ENCODE assay signal across 8 cellular contexts in the genomic region with DNA sequence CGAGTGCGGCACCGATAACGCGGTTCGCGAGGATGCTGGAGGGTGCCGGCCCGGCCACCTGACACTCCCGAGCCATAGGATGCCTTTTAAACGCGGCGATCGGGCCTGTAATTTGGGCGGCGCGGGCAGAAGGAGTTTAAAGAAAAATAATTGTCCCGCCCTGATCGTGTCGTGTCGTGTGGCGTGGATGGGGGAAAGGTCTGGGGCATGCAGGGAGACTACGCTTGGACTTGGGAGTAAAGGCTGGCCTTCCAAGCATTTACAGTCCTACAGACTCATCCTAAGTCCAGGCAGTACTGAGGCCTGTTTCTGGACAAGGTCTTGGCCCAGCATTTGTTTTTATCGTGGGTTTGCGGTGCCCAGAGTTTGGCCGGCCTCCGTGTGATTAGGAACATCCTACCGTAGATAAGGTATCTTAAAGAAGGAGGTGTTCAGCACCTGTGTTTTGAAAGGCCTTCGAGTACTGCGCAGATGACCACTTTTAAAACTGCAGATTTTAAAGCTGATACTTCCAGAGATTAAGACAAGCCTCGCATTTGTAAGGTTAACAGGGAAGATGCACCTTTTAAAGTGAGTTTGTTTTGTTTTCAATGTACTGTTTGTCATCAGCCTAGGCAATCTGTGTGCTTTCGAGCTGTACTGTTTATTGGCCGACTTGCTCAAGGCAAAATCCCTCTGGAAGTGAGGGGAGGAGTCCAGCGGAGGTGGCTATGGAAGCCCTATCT. TPM values are rescaled to one million over a fixed set of nuclear protein-coding genes. Genes with fewer than 3 reads are reported as not detected.
DNase-seq lines count a peak whose midpoint lies in the region; ATAC-seq and TF ChIP-seq lines count a peak whose summit lies in the region.

No MANE protein-coding gene starts in this region.

- no peak overlapping the region for H3K27ac ChIP-seq in CD4-positive, alpha-beta T cell (ENCODE audit: low read depth, low read length)
- peak overlapping the region; percentile 94 for H3K27ac ChIP-seq in psoas muscle

- no peaks in the 10 kb centered on the region for H3K9me3 Mint-ChIP-seq in CD4-positive, alpha-beta T cell
- no peaks in the 10 kb centered on the region for H3K9me3 Mint-ChIP-seq in activated naive CD8-positive, alpha-beta T cell treated with anti-CD3 and anti-CD28 coated beads, Interleukin-2, amount 50 U/mL, for 24 hours

- CTCF ChIA-PET in CD4-positive, alpha-beta T cell (lab: Charles Lee), result interaction anchor here (3.7 to 4.2 kb wide), 2 partner anchors 38 kb away, joined by 31 to 44 read pairs; no protein-coding TSS in a partner anchor

- ATAC-seq in CD4-positive, alpha-beta T cell (ENCODE audit: poor library complexity), result no peak
- no peak for ATAC-seq in activated naive CD8-positive, alpha-beta T cell treated with anti-CD3 and anti-CD28 coated beads, Interleukin-2, amount 50 U/mL, for 24 hours
- ATAC-seq in left cardiac atrium, result peak; percentile 38 to 45
- peak in 2 of 4 donors; percentile 26 to 36 for ATAC-seq in psoas muscle
- no peak for ATAC-seq in HG03139 (IDR thresholded peaks at IDR 0.05; ENCODE audit: unreplicated experiment)

- intact Hi-C loops in CD4-positive, alpha-beta T cell (cut with DNase I, micrococcal nuclease), result loop anchor here in 1 of 2 experiments (2.0 to 5.0 kb wide), 4 partner anchors 38 to 188 kb away; partner anchors contain the start of gene ZNF143
- intact Hi-C loops in left cardiac atrium (cut with DNase I) (no loop called here), psoas muscle (cut with DNase I) (loop anchor here (2.0 to 5.0 kb wide), 2 partner anchors 37 to 38 kb away; no protein-coding TSS in a partner anchor)

- peaks cover 35% of the 10 kb centered on the region for H3K4me1 Mint-ChIP-seq in CD4-positive, alpha-beta T cell (ENCODE audit: low read depth)
- peaks cover 40% of the 10 kb centered on the region for H3K4me1 Mint-ChIP-seq in activated naive CD8-positive, alpha-beta T cell treated with anti-CD3 and anti-CD28 coated beads, Interleukin-2, amount 50 U/mL, for 24 hours

- peaks cover 52% of the 10 kb centered on the region for H3K36me3 ChIP-seq in HAP-1 (replicated peaks)
- H3K36me3 ChIP-seq in psoas muscle (ENCODE audit: insufficient read depth in 1 of 2, low read depth in 1 of 2), result peaks cover 2 to 29% of the 10 kb centered on the region in 2 donors

- H3K4me3 ChIP-seq in HAP-1 (peak overlapping the region; percentile 79), psoas muscle (peak overlapping the region; percentile 78)

- 1% methylated on average over 34 of the region's 34 CpGs for WGBS in psoas muscle, 3 donors

- peaks cover 15% of the 10 kb centered on the region for H3K27me3 Mint-ChIP-seq in CD4-positive, alpha-beta T cell
- H3K27me3 Mint-ChIP-seq in activated naive CD8-positive, alpha-beta T cell treated with anti-CD3 and anti-CD28 coated beads, Interleukin-2, amount 50 U/mL, for 24 hours, result no peaks in the 10 kb centered on the region

- H3K4me1 ChIP-seq in HAP-1 (peaks cover 54% of the 10 kb centered on the region), psoas muscle (peaks cover 2% of the 10 kb centered on the region)

- no peaks in the 10 kb centered on the region for H3K27me3 ChIP-seq in CD4-positive, alpha-beta T cell (ENCODE audit: control insufficient read depth, insufficient read depth, low read length)
- no peaks in the 10 kb centered on the region for H3K27me3 ChIP-seq in HAP-1 (ENCODE audit: low read depth)
- H3K27me3 ChIP-seq in psoas muscle (ENCODE audit: insufficient read depth in 3 of 3, low read length in 2 of 3), result peaks cover 0 to 4% (median 0%) of the 10 kb centered on the region in 3 donors

- in situ Hi-C loops in HAP-1 (cut with MboI; ENCODE audit: low sequenced_read_pairs), result loop anchor here (25.0 kb wide), 1 partner anchor 138 kb away; no protein-coding TSS in a partner anchor

- H3K9me3 ChIP-seq in CD4-positive, alpha-beta T cell (ENCODE audit: control insufficient read depth, low read length), result no peaks in the 10 kb centered on the region
- H3K9me3 ChIP-seq in HAP-1, result no peaks in the 10 kb centered on the region
- H3K9me3 ChIP-seq in psoas muscle, result no peaks in the 10 kb centered on the region

- peak overlapping the region; percentile 90 for H3K4me3 Mint-ChIP-seq in CD4-positive, alpha-beta T cell
- H3K4me3 Mint-ChIP-seq in activated naive CD8-positive, alpha-beta T cell treated with anti-CD3 and anti-CD28 coated beads, Interleukin-2, amount 50 U/mL, for 24 hours, result peak overlapping the region; percentile 94

- H3K36me3 Mint-ChIP-seq in CD4-positive, alpha-beta T cell (ENCODE audit: low read depth), result no peaks in the 10 kb centered on the region
- peaks cover 51% of the 10 kb centered on the region for H3K36me3 Mint-ChIP-seq in activated naive CD8-positive, alpha-beta T cell treated with anti-CD3 and anti-CD28 coated beads, Interleukin-2, amount 50 U/mL, for 24 hours (ENCODE audit: low read depth)

- POLR2A ChIA-PET in CD4-positive, alpha-beta T cell (lab: Charles Lee), result interaction anchor here (1.3 to 5.4 kb wide), 6 partner anchors 26 to 611 kb away, joined by 4 to 49 read pairs (median 12); partner anchors contain the start of gene ZNF143

- no peak for TF ChIP-seq CTCF in CD4-positive, alpha-beta T cell (IDR thresholded peaks at IDR 0.05)
- TF ChIP-seq CTCF in psoas muscle (IDR thresholded peaks at IDR 0.05), result no peak

- H3K27ac Mint-ChIP-seq in CD4-positive, alpha-beta T cell, result peak overlapping the region; percentile 64
- peak overlapping the region; percentile 81 for H3K27ac Mint-ChIP-seq in activated naive CD8-positive, alpha-beta T cell treated with anti-CD3 and anti-CD28 coated beads, Interleukin-2, amount 50 U/mL, for 24 hours

- peak in 3 of 10 experiments; percentile 2 to 9 (median 4) for DNase-seq in CD4-positive, alpha-beta T cell
- peak; percentile 88 to 92 for DNase-seq in HAP-1 (ENCODE audit: low spot score in 2 of 2)
- peak; percentile 85 for DNase-seq in NCI-H82 (lab: John Stamatoyannopoulos, UW)
- DNase-seq in activated naive CD8-positive, alpha-beta T cell treated with anti-CD3 and anti-CD28 coated beads, Interleukin-2, amount 50 U/mL, for 24 hours, result no peak
- DNase-seq in left cardiac atrium, result peak; percentile 59
- DNase-seq in psoas muscle, result peak in 1 of 2 donors; percentile 52
- no peak for DNase-seq in activated gamma-delta T cell treated with Interleukin-2 at 50 U/mL for 16 hours

RNA-seq across cellular contexts. Expression of gene WEE1, which starts 1.5 kb away (rescaled TPM):
- total RNA-seq in CD4-positive, alpha-beta T cell, result 10 to 100 TPM in 1 of 2 experiments, 1 to 10 TPM in 1; 9.3 to 10.7 TPM
- total RNA-seq in left cardiac atrium (10 to 100 TPM; 25.3 to 53.7 TPM), psoas muscle (10 to 100 TPM in 3 of 4 donors, 1 to 10 TPM in 1; 4.8 to 58.6 (median 20.4) TPM)
- 1 to 10 TPM; 4.2 to 8.2 (median 5.3) TPM for polyA plus RNA-seq in psoas muscle

Comparison
In these comparisons a context has a peak if more than half of its experiments do, and no peak if none do; other contexts are left out.
1. ATAC-seq: peak in left cardiac atrium (2 of 2); none in CD4-positive, alpha-beta T cell (single experiment), activated naive CD8-positive, alpha-beta T cell treated with anti-CD3 and anti-CD28 coated beads, Interleukin-2, amount 50 U/mL, for 24 hours (single experiment) and HG03139 (single experiment).
2. DNase-seq: peak in HAP-1 (2 of 2), NCI-H82 (single experiment) and left cardiac atrium (single experiment); none in activated naive CD8-positive, alpha-beta T cell treated with anti-CD3 and anti-CD28 coated beads, Interleukin-2, amount 50 U/mL, for 24 hours (single experiment) and activated gamma-delta T cell treated with Interleukin-2 at 50 U/mL for 16 hours (single experiment).
3. intact Hi-C loops: an anchor here in psoas muscle (2.0 to 5.0 kb wide); none called in left cardiac atrium.